Comparison of ENCODE assay signal across 13 cellular contexts in the genomic region with DNA sequence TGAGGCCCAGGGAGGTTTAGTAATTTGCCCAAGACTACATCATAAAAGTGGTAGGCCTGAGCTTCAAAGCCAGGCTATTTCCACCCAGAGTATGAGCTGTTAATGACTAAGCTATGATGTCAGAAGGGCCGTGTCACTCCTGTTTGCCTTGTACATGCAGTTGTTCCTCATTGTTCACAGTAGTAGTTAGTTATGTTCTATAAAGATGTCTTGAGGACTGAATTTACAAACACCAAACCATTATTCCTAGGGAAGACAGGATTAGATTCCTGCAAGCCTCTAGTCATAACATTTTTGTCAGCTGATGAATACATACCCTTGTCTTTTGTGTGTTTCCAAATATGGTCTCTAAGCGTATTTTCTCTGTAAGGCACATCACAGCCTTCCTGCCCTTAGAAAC. TPM values are rescaled to one million over a fixed set of nuclear protein-coding genes. Genes with fewer than 3 reads are reported as not detected.
DNase-seq lines count a peak whose midpoint lies in the region; ATAC-seq and TF ChIP-seq lines count a peak whose summit lies in the region.
"Had no signal": no experiment of that assay in that cellular context is flagged by ENCODE, and none has a peak within 500 bp of the region (broad histone marks: within the 10 kb centered on the region; RNA-seq: fewer than 3 reads in every experiment).

No MANE protein-coding gene starts in this region.

- peaks cover 1% of the 10 kb centered on the region for H3K9me3 ChIP-seq in RWPE2 (ENCODE audit: severe bottlenecking)
- no peaks in the 10 kb centered on the region for H3K9me3 ChIP-seq in Peyer's patch

- H3K4me3 ChIP-seq in RWPE2 (ENCODE audit: severe bottlenecking) (no peak overlapping the region), skeletal muscle cell (ENCODE audit: low read depth, low read length) (no peak overlapping the region), Peyer's patch (no peak overlapping the region)

- no peak overlapping the region for H3K27ac ChIP-seq in RWPE2 (ENCODE audit: poor library complexity, severe bottlenecking)
- no peak overlapping the region for H3K27ac ChIP-seq in Peyer's patch

- TF ChIP-seq POLR2A in Peyer's patch (IDR thresholded peaks at IDR 0.05): no peak

- H3K36me3 ChIP-seq in RWPE2 (ENCODE audit: low read depth) (no peaks in the 10 kb centered on the region), Peyer's patch (no peaks in the 10 kb centered on the region)

- ATAC-seq in RWPE2 (ENCODE audit: low read depth): peak; percentile 42; the same call in 2 of the 3 replicates
- ATAC-seq in GM21526 (IDR thresholded peaks at IDR 0.05; ENCODE audit: low FRiP score, unreplicated experiment): no peak
- ATAC-seq: activated CD8-positive, alpha-beta T cell treated with anti-CD3 and anti-CD28 coated beads for 36 hours; T-helper 17 cell had no signal

- H3K4me1 ChIP-seq in RWPE2 (ENCODE audit: insufficient read depth, poor library complexity, severe bottlenecking) (no peaks in the 10 kb centered on the region), Peyer's patch (no peaks in the 10 kb centered on the region)

- H3K27me3 ChIP-seq in RWPE2 (ENCODE audit: insufficient read depth, poor library complexity, severe bottlenecking) (no peaks in the 10 kb centered on the region), Peyer's patch (no peaks in the 10 kb centered on the region)

- TF ChIP-seq CTCF in RWPE2 (IDR thresholded peaks at IDR 0.05; ENCODE audit: poor library complexity, severe bottlenecking) (no peak), Peyer's patch (IDR thresholded peaks at IDR 0.05) (no peak)

- DNase-seq in HCEC 1CT (peak; percentile 89), RWPE2 (ENCODE audit: low spot score) (no peak), fibroblast of peridontal ligament (ENCODE audit: extremely low read depth) (peak; percentile 86), skeletal muscle cell (ENCODE audit: low read depth) (peak; percentile 71), OCI-M2 (lab: John Stamatoyannopoulos, UW; ENCODE audit: unreplicated experiment) (no peak), Peyer's patch (no peak)
- DNase-seq: activated CD8-positive, alpha-beta T cell treated with anti-CD3 and anti-CD28 coated beads for 36 hours; activated naive CD4-positive, alpha-beta T cell treated with anti-CD3 and anti-CD28 coated beads, Interleukin-2, amount 10 ng/mL, durations not matched to agents 7 days and 5 days; effector CD8-positive, alpha-beta T cell; stimulated activated CD4-positive, alpha-beta T cell treated with anti-CD3 and anti-CD28 coated beads, Interleukin-12 subunit alpha, Interleukin-12 subunit beta, amount 100 ng/mL, for 4 hours; stimulated activated CD8-positive, alpha-beta memory T cell treated with anti-CD3 and anti-CD28 coated beads, Interleukin-4, amount 100 ng/mL, for 48 hours; T-helper 17 cell had no signal

RNA-seq across cellular contexts. Expression of a gene that starts 20.9 kb away (rescaled TPM):
- 10 to 100 TPM; 13.8 to 29.7 (median 17.1) TPM for total RNA-seq in Peyer's patch

Comparison
In these comparisons a context has a peak if more than half of its experiments do, and no peak if none do; other contexts are left out.
1. DNase-seq: peak in HCEC 1CT (single experiment), fibroblast of peridontal ligament (single experiment) and skeletal muscle cell (single experiment); none in RWPE2 (single experiment), OCI-M2 (single experiment) and Peyer's patch (0 of 3).